In genomic region chr5:168681556-168682183, GRCh38 we compare ENCODE assay signal across 1 cellular context.
TF ChIP-seq lines count a peak whose summit lies in the region.

No MANE protein-coding gene starts in this region.

TF ChIP-seq in IMR-90, 13 proteins besides CTCF, POLR2A, EP300 and RAD21:
- TF ChIP-seq RCOR1 (IDR thresholded peaks at IDR 0.05; ENCODE audit: insufficient replicate concordance, low read length) (no peak), BHLHE40 (IDR thresholded peaks at IDR 0.05; ENCODE audit: low read depth, low read length) (no peak), MAZ (IDR thresholded peaks at IDR 0.05; ENCODE audit: borderline replicate concordance, low read depth, low read length) (peak; percentile 14; the same call in 1 of the 2 replicates)
